Comparison of ENCODE assay signal across 20 cellular contexts in genomic region chr3:118970819-118971218, GRCh38.
DNase-seq lines count a peak whose midpoint lies in the region; ATAC-seq and TF ChIP-seq lines count a peak whose summit lies in the region.
"Had no signal": no experiment of that assay in that cellular context is flagged by ENCODE, and none has a peak within 500 bp of the region (broad histone marks: within the 10 kb centered on the region; RNA-seq: fewer than 3 reads in every experiment).

No MANE protein-coding gene starts in this region.

- H3K4me3 ChIP-seq in SK-N-SH (ENCODE audit: low read depth in 2 of 2, low read length in 1 of 2) (no peak overlapping the region), heart left ventricle (no peak overlapping the region)
- H3K4me3 ChIP-seq: PC-9, stomach had no signal

- H3K9ac ChIP-seq in SK-N-SH, result no peak overlapping the region
- H3K9ac ChIP-seq: parathyroid adenoma had no signal

- DNase-seq in SK-N-SH, result peak; percentile 36
- peak; percentile 76 for DNase-seq in NCI-H524 treated with DMSO at 0.1 percent for 48 hours (lab: John Stamatoyannopoulos, UW)
- DNase-seq in heart left ventricle, result peak in 4 of 5 donors; percentile 37 to 69 (median 57)
- peak in 27 of 49 donors; percentile 10 to 67 (median 37) for DNase-seq in substantia nigra (lab: John Stamatoyannopoulos, UW)
- no peak for DNase-seq in mesenteric fat pad (ENCODE audit: low spot score)
- no peak for DNase-seq in DMS79 (lab: John Stamatoyannopoulos, UW)
- DNase-seq: 8988T; activated T-cell treated with anti-CD3 and anti-CD28 coated beads, Interleukin-2, amount 50 U/mL, for 72 hours; Calu3; mesendoderm; NCI-H2029; NCI-H82; PC-9; stimulated activated CD4-positive, alpha-beta T cell treated with anti-CD3 and anti-CD28 coated beads, Interleukin-2, amount 100 ng/mL, for 48 hours; stomach; T-helper 9 cell had no signal

- no peak for TF ChIP-seq RAD21 in SK-N-SH (IDR thresholded peaks at IDR 0.05; ENCODE audit: low read length)

- H3K27ac ChIP-seq in SK-N-SH (ENCODE audit: low read depth in 2 of 2, low read length in 1 of 2), result no peak overlapping the region; a peak in 1 of 4 replicates
- peak overlapping the region in 6 of 12 donors; percentile 21 to 41 (median 26) for H3K27ac ChIP-seq in heart left ventricle
- peak overlapping the region; percentile 6 for H3K27ac ChIP-seq in substantia nigra (ENCODE audit: low read depth, low read length, poor library complexity, severe bottlenecking)
- H3K27ac ChIP-seq: parathyroid adenoma, PC-9, stomach had no signal

- no peak overlapping the region for H2AFZ ChIP-seq in SK-N-SH (ENCODE audit: low read depth)
- H2AFZ ChIP-seq: parathyroid adenoma, PC-9 had no signal

- intact Hi-C loops in heart left ventricle (cut with DNase I), result no loop called here

- H3K27me3 ChIP-seq in SK-N-SH (ENCODE audit: insufficient read depth) (no peaks in the 10 kb centered on the region), heart left ventricle (no peaks in the 10 kb centered on the region)
- H3K27me3 ChIP-seq: stomach had no signal

- 28% methylated on average over 2 of the region's 2 CpGs for WGBS in SK-N-SH (ENCODE audit: low lambda C conversion rate)
- 40 to 53% (median 45%) methylated on average over 2 of the region's 2 CpGs for WGBS in heart left ventricle, 4 donors

- POLR2A ChIA-PET in SK-N-SH (lab: Yijun Ruan, JAX), result no interaction called here

- no peaks in the 10 kb centered on the region for H3K9me2 ChIP-seq in SK-N-SH

- H3K9me3 ChIP-seq in SK-N-SH, result no peaks in the 10 kb centered on the region
- H3K9me3 ChIP-seq in heart left ventricle, result peaks cover 0 to 3% (median 0%) of the 10 kb centered on the region in 12 donors
- H3K9me3 ChIP-seq: stomach had no signal

- H3K36me3 ChIP-seq in SK-N-SH (replicated peaks in 1 of 2; ENCODE audit: control insufficient read depth in 1 of 2, insufficient read depth in 2 of 2, low read length in 1 of 2) (no peaks in the 10 kb centered on the region), heart left ventricle (no peaks in the 10 kb centered on the region)
- H3K36me3 ChIP-seq: stomach had no signal

- no peaks in the 10 kb centered on the region for H3K79me2 ChIP-seq in SK-N-SH (ENCODE audit: insufficient read depth)
- H3K79me2 ChIP-seq: parathyroid adenoma had no signal

- no peaks in the 10 kb centered on the region for H4K20me1 ChIP-seq in SK-N-SH (ENCODE audit: insufficient read depth)

- TF ChIP-seq POLR2A in heart left ventricle (IDR thresholded peaks at IDR 0.05), result no peak

- CTCF ChIA-PET in SK-N-SH (lab: Yijun Ruan, JAX), result interaction anchor here (1.1 to 2.2 kb wide), 2 partner anchors 64 to 86 kb away, joined by 3 to 8 read pairs; partner anchors contain the start of gene IGSF11

- no peak overlapping the region for H3K4me2 ChIP-seq in SK-N-SH
- H3K4me2 ChIP-seq: PC-9 had no signal

- ATAC-seq in SK-N-SH treated with all-trans-retinoic acid at 6 μM for 48 hours, result no peak
- peak; percentile 76 to 91 (median 86) for ATAC-seq in heart left ventricle
- no peak for ATAC-seq in HG02884 (IDR thresholded peaks at IDR 0.05; ENCODE audit: unreplicated experiment)
- ATAC-seq: activated T-cell treated with anti-CD3 and anti-CD28 coated beads, Interleukin-2, amount 50 U/mL, for 72 hours; natural killer cell treated with Interleukin-12 subunit alpha and Interleukin-12 subunit beta and Interleukin-15 and Interleukin-18, amount 100 ng/mL, for 72 hours had no signal

- no peaks in the 10 kb centered on the region for H3F3A ChIP-seq in SK-N-SH (replicated peaks; ENCODE audit: insufficient read depth)

- H3K4me1 ChIP-seq in SK-N-SH (ENCODE audit: control insufficient read depth in 1 of 2, insufficient read depth in 2 of 2, low read depth in 1 of 2, low read length in 1 of 2), result peaks cover 0 to 4% of the 10 kb centered on the region in 2 experiments; a peak in 1 of 4 replicates
- H3K4me1 ChIP-seq in heart left ventricle, result peaks cover 0 to 27% (median 0%) of the 10 kb centered on the region in 12 donors
- H3K4me1 ChIP-seq: parathyroid adenoma had no signal

- TF ChIP-seq EP300 in SK-N-SH (IDR thresholded peaks at IDR 0.05; ENCODE audit: borderline replicate concordance in 1 of 2, low read depth in 1 of 2, low read length in 1 of 2), result peak in 1 of 2 experiments; percentile 71; a peak in 1 of 4 replicates

- TF ChIP-seq CTCF in SK-N-SH (IDR thresholded peaks at IDR 0.05) (no peak), heart left ventricle (IDR thresholded peaks at IDR 0.05) (no peak)

TF ChIP-seq in SK-N-SH, 30 proteins besides CTCF, POLR2A, EP300 and RAD21:
- TF ChIP-seq MXI1 (IDR thresholded peaks at IDR 0.05; ENCODE audit: low read depth, low read length) (peak; percentile 34; the same call in 1 of the 2 replicates), RCOR1 (IDR thresholded peaks at IDR 0.05; ENCODE audit: low read length) (peak; percentile 65; the same call in 1 of the 2 replicates), ZBTB33 (IDR thresholded peaks at IDR 0.05; ENCODE audit: borderline replicate concordance, low read depth) (no peak), CHD2 (IDR thresholded peaks at IDR 0.05; ENCODE audit: low read length, partially characterized antibody) (peak; percentile 49)

TF ChIP-seq in SK-N-SH treated with all-trans-retinoic acid at 6 μM for 48 hours, 23 proteins besides CTCF, POLR2A, EP300 and RAD21:
- TF ChIP-seq TCF4 (CRISPR knock-in tag; IDR thresholded peaks at IDR 0.05; ENCODE audit: borderline replicate concordance) (no peak; the same call in 1 of the 2 replicates), ZC3H10 (CRISPR knock-in tag; IDR thresholded peaks at IDR 0.05) (no peak), TOX (CRISPR knock-in tag; IDR thresholded peaks at IDR 0.05; ENCODE audit: borderline replicate concordance) (no peak), ARNTL (CRISPR knock-in tag; IDR thresholded peaks at IDR 0.05; ENCODE audit: borderline replicate concordance, low read depth) (no peak), BACH2 (CRISPR knock-in tag; IDR thresholded peaks at IDR 0.05; ENCODE audit: borderline replicate concordance) (no peak), POU6F1 (CRISPR knock-in tag; IDR thresholded peaks at IDR 0.05; ENCODE audit: borderline replicate concordance, low read depth) (no peak), ZFP30 (CRISPR knock-in tag; IDR thresholded peaks at IDR 0.05) (no peak)

Comparison
In these comparisons a context has a peak if more than half of its experiments do, and no peak if none do; other contexts are left out.
1. DNase-seq: peak in SK-N-SH (single experiment), NCI-H524 treated with DMSO at 0.1 percent for 48 hours (single experiment), heart left ventricle (4 of 5) and substantia nigra (27 of 49); none in mesenteric fat pad (single experiment) and DMS79 (single experiment).
2. ATAC-seq: peak in heart left ventricle (4 of 4); none in SK-N-SH treated with all-trans-retinoic acid at 6 μM for 48 hours (single experiment) and HG02884 (single experiment).